Comparison of ENCODE assay signal across 1 cellular context in genomic region chr4:170336238-170336775, GRCh38.
TF ChIP-seq lines count a peak whose summit lies in the region.

No MANE protein-coding gene starts in this region.

TF ChIP-seq in H1, 55 proteins besides CTCF, POLR2A, EP300 and RAD21 (continued from another document):
- TF ChIP-seq CHD7 (IDR thresholded peaks at IDR 0.05; ENCODE audit: insufficient replicate concordance, low read length) (no peak), JUN (IDR thresholded peaks at IDR 0.05; ENCODE audit: low read depth, low read length) (no peak)
